ENCODE assay signal across 8 cellular contexts in genomic region chr19:47047931-47048399, GRCh38. TPM values are rescaled to one million over a fixed set of nuclear protein-coding genes. Genes with fewer than 3 reads are reported as not detected.
DNase-seq lines count a peak whose midpoint lies in the region; ATAC-seq, FAIRE-seq and TF ChIP-seq lines count a peak whose summit lies in the region.

No MANE protein-coding gene starts in this region.

- POLR2A ChIA-PET in endothelial cell of umbilical vein (lab: Charles Lee): interaction anchor here (0.6 kb wide), 1 partner anchor 20 kb away, joined by 8 read pairs; no protein-coding TSS in a partner anchor

- intact Hi-C loops in endothelial cell of umbilical vein (cut with micrococcal nuclease): loop anchor here (1.0 to 5.0 kb wide), 2 partner anchors 12 to 64 kb away; partner anchors contain the start of gene ZC3H4

- no peaks in the 10 kb centered on the region for H4K20me1 ChIP-seq in endothelial cell of umbilical vein (replicated peaks; ENCODE audit: control insufficient read depth, extremely low read depth, insufficient read depth, low read length)

- no peaks in the 10 kb centered on the region for H3K36me3 Mint-ChIP-seq in CD4-positive, CD25-positive, alpha-beta regulatory T cell

- TF ChIP-seq CTCF in endothelial cell of umbilical vein (IDR thresholded peaks at IDR 0.05; ENCODE audit: extremely low read depth in 1 of 2, insufficient read depth in 1 of 2, low read depth in 1 of 2, low read length in 2 of 2): no peak

- H3K4me1 Mint-ChIP-seq in CD4-positive, CD25-positive, alpha-beta regulatory T cell: peaks cover 0 to 32% (median 9%) of the 10 kb centered on the region in 4 donors

- no peaks in the 10 kb centered on the region for H3K9me3 Mint-ChIP-seq in CD4-positive, CD25-positive, alpha-beta regulatory T cell

- H3K9me1 ChIP-seq in endothelial cell of umbilical vein (replicated peaks; ENCODE audit: control insufficient read depth, extremely low read depth, insufficient read depth, low read length): no peaks in the 10 kb centered on the region

- peak overlapping the region; percentile 83 to 98 (median 94) for H3K4me3 Mint-ChIP-seq in CD4-positive, CD25-positive, alpha-beta regulatory T cell

- ATAC-seq in CD4-positive, CD25-positive, alpha-beta regulatory T cell (ENCODE audit: low read depth in 2 of 2): peak; percentile 23 to 26
- peak; percentile 42 for ATAC-seq in GM19452 (IDR thresholded peaks at IDR 0.05; ENCODE audit: unreplicated experiment)

- peak overlapping the region; percentile 68 for H3K4me3 ChIP-seq in CD4-positive, CD25-positive, alpha-beta regulatory T cell (ENCODE audit: low read depth, low read length)
- H3K4me3 ChIP-seq in endothelial cell of umbilical vein (replicated peaks in 1 of 3; ENCODE audit: insufficient read depth in 1 of 3, low read depth in 1 of 3, low read length in 3 of 3): peak overlapping the region; percentile 37 to 84 (median 62)

- no peaks in the 10 kb centered on the region for H3K9me3 ChIP-seq in CD4-positive, CD25-positive, alpha-beta regulatory T cell (ENCODE audit: control insufficient read depth in 2 of 2, low read length in 2 of 2)
- H3K9me3 ChIP-seq in endothelial cell of umbilical vein (replicated peaks; ENCODE audit: control insufficient read depth, insufficient read depth, low read length): no peaks in the 10 kb centered on the region

- CTCF ChIA-PET in endothelial cell of umbilical vein (lab: Charles Lee): interaction anchor here (0.9 to 1.5 kb wide), 8 partner anchors 10 to 196 kb away, joined by 3 to 13 read pairs (median 4); no protein-coding TSS in a partner anchor

- no peaks in the 10 kb centered on the region for H3K27me3 Mint-ChIP-seq in CD4-positive, CD25-positive, alpha-beta regulatory T cell

- H3K27ac Mint-ChIP-seq in CD4-positive, CD25-positive, alpha-beta regulatory T cell: peak overlapping the region; percentile 26 to 90 (median 85)

- peaks cover 3% of the 10 kb centered on the region for H3K79me2 ChIP-seq in endothelial cell of umbilical vein (ENCODE audit: control insufficient read depth, insufficient read depth, low read length)

- peak overlapping the region; percentile 78 for H3K27ac ChIP-seq in CD4-positive, CD25-positive, alpha-beta regulatory T cell (ENCODE audit: insufficient read depth, low read length, poor library complexity, severe bottlenecking)
- no peak overlapping the region for H3K27ac ChIP-seq in endothelial cell of umbilical vein (ENCODE audit: insufficient read depth, low read depth, low read length)

- peaks cover 11% of the 10 kb centered on the region for H3K4me1 ChIP-seq in CD4-positive, CD25-positive, alpha-beta regulatory T cell (ENCODE audit: control insufficient read depth, insufficient read depth, low read length, poor library complexity, severe bottlenecking)
- peaks cover 3% of the 10 kb centered on the region for H3K4me1 ChIP-seq in endothelial cell of umbilical vein (ENCODE audit: control insufficient read depth, extremely low read depth, insufficient read depth, low read length)

- TF ChIP-seq POLR2A in endothelial cell of umbilical vein (IDR thresholded peaks at IDR 0.05; ENCODE audit: low read depth, low read length): no peak

- H2AFZ ChIP-seq in endothelial cell of umbilical vein (ENCODE audit: low read depth, low read length): peak overlapping the region; percentile 87

- DNase-seq in CD4-positive, CD25-positive, alpha-beta regulatory T cell: peak; percentile 62 to 88 (median 66)
- DNase-seq in HT-29 (ENCODE audit: low spot score): peak; percentile 92
- peak; percentile 97 for DNase-seq in NOMO-1 treated with dmso at 0.1 percent for 144 hours (lab: John Stamatoyannopoulos, UW; ENCODE audit: unreplicated experiment)
- peak; percentile 40 for DNase-seq in activated CD8-positive, alpha-beta memory T cell treated with anti-CD3 and anti-CD28 coated beads, Interleukin-2, amount 50 U/mL, for 24 hours (ENCODE audit: extremely low read depth)
- peak; percentile 90 for DNase-seq in endothelial cell of umbilical vein (ENCODE audit: low read depth, low spot score)
- peak; percentile 88 for DNase-seq in midbrain (lab: John Stamatoyannopoulos, UW)
- DNase-seq in stimulated activated CD8-positive, alpha-beta memory T cell treated with anti-CD3 and anti-CD28 coated beads, Interleukin-15, amount 100 ng/mL, for 48 hours (ENCODE audit: low read depth in 2 of 2): peak; percentile 65 to 71

- BruUV-seq in endothelial cell of umbilical vein (replicated peaks; lab: Mats Ljungman, UMichigan): no TSS peak

- peak overlapping the region; percentile 65 for H3K4me2 ChIP-seq in endothelial cell of umbilical vein (ENCODE audit: insufficient read depth, low read length)

- H3K36me3 ChIP-seq in CD4-positive, CD25-positive, alpha-beta regulatory T cell (ENCODE audit: control insufficient read depth, insufficient read depth, low read length): no peaks in the 10 kb centered on the region
- no peaks in the 10 kb centered on the region for H3K36me3 ChIP-seq in endothelial cell of umbilical vein (ENCODE audit: control insufficient read depth in 2 of 2, extremely low read depth in 1 of 2, insufficient read depth in 2 of 2, low read length in 2 of 2)

- dilution Hi-C loops in endothelial cell of umbilical vein (cut with MboI; ENCODE audit: extremely low pct_ligation_motif_present, low sequenced_read_pairs): no loop called here

- no peak for FAIRE-seq in endothelial cell of umbilical vein (lab: Jason Lieb, UNC)

- H3K9ac ChIP-seq in endothelial cell of umbilical vein (replicated peaks; ENCODE audit: extremely low read depth, insufficient read depth, low read length): no peak overlapping the region

- H3K27me3 ChIP-seq in CD4-positive, CD25-positive, alpha-beta regulatory T cell (ENCODE audit: control insufficient read depth, insufficient read depth, low read length): no peaks in the 10 kb centered on the region
- no peaks in the 10 kb centered on the region for H3K27me3 ChIP-seq in endothelial cell of umbilical vein (ENCODE audit: control insufficient read depth in 2 of 2, insufficient read depth in 2 of 2, low read length in 2 of 2)

TF ChIP-seq in endothelial cell of umbilical vein, 7 proteins besides CTCF, POLR2A, EP300 and RAD21:
- no peak for TF ChIP-seq JUN (IDR thresholded peaks at IDR 0.05; ENCODE audit: borderline replicate concordance, insufficient read depth, insufficient read length, low read depth)
- TF ChIP-seq MAX (IDR thresholded peaks at IDR 0.05; ENCODE audit: insufficient read depth, insufficient read length): no peak
- TF ChIP-seq MYC (IDR thresholded peaks at IDR 0.05; ENCODE audit: low read depth, low read length): no peak
- TF ChIP-seq GATA2 (IDR thresholded peaks at IDR 0.05; ENCODE audit: insufficient read depth, insufficient read length, low read depth, low read length): no peak
- no peak for TF ChIP-seq POLR2AphosphoS5 (IDR thresholded peaks at IDR 0.05; ENCODE audit: insufficient read depth, low read depth, low read length)

RNA-seq across cellular contexts. Expression of gene TMEM160, which starts 0.5 kb away (rescaled TPM):
- 27.4 TPM for total RNA-seq in CD4-positive, CD25-positive, alpha-beta regulatory T cell
- polyA plus RNA-seq in CD4-positive, CD25-positive, alpha-beta regulatory T cell: 100 to 1,000 TPM; 101 to 160 (median 144) TPM
- total RNA-seq in HT-29 (2014; rRNA removed; shearing (Covaris generic)): 261 and 277 TPM in 2 replicates
- 40.4 and 43.1 TPM in 2 replicates for total RNA-seq in endothelial cell of umbilical vein
- polyA plus RNA-seq in endothelial cell of umbilical vein: 79.9 and 103 TPM in 2 replicates
- 23.0 and 33.0 TPM in 2 replicates for polyA plus RNA-seq in endothelial cell of umbilical vein (2011; cell fraction: cytosol; rRNA removed)
- 7.4 and 9.2 TPM in 2 replicates for polyA plus RNA-seq in endothelial cell of umbilical vein (2011; cell fraction: nucleus; rRNA removed)
- polyA plus RNA-seq in endothelial cell of umbilical vein (2012): 13.1 and 28.1 TPM in 2 replicates
- polyA minus RNA-seq in endothelial cell of umbilical vein: 3.7 and 4.3 TPM in 2 replicates
- 31.9 TPM for polyA minus RNA-seq in endothelial cell of umbilical vein (2011; cell fraction: cytosol; rRNA and poly(A)+ RNA removed)
- 1.8 and 3.9 TPM in 2 replicates for polyA minus RNA-seq in endothelial cell of umbilical vein (2011; cell fraction: nucleus; rRNA and poly(A)+ RNA removed)

RNA-seq across cellular contexts. Expression of gene NPAS1, which starts 28.3 kb away (rescaled TPM):
- 1.5 TPM for total RNA-seq in CD4-positive, CD25-positive, alpha-beta regulatory T cell
- under 1 TPM in 1 of 4 donors, not detected in 3; 0.53 TPM for polyA plus RNA-seq in CD4-positive, CD25-positive, alpha-beta regulatory T cell
- 0.50 TPM in 1 of 2 replicates, not detected in the other for total RNA-seq in HT-29 (2014; rRNA removed; shearing (Covaris generic))
- total RNA-seq in endothelial cell of umbilical vein: 0.62 TPM in 1 of 2 replicates, not detected in the other
- 0.18 and 0.40 TPM in 2 replicates for polyA plus RNA-seq in endothelial cell of umbilical vein
- 0.13 and 0.24 TPM in 2 replicates for polyA plus RNA-seq in endothelial cell of umbilical vein (2011; cell fraction: cytosol; rRNA removed)
- polyA plus RNA-seq in endothelial cell of umbilical vein (2011; cell fraction: nucleus; rRNA removed): 0.20 and 0.24 TPM in 2 replicates
- polyA plus RNA-seq in endothelial cell of umbilical vein (2012): 0.20 and 0.67 TPM in 2 replicates
- polyA minus RNA-seq in endothelial cell of umbilical vein: not detected in 2 replicates
- 1.5 TPM for polyA minus RNA-seq in endothelial cell of umbilical vein (2011; cell fraction: cytosol; rRNA and poly(A)+ RNA removed)
- polyA minus RNA-seq in endothelial cell of umbilical vein (2011; cell fraction: nucleus; rRNA and poly(A)+ RNA removed): not detected in 2 replicates

Comparison
In these comparisons a context has a peak if more than half of its experiments do, and no peak if none do; other contexts are left out.
1. DNase-seq: peak in every context shown above with its lines; median percentile 97 in NOMO-1 treated with dmso at 0.1 percent for 144 hours; 92 in HT-29; 90 in endothelial cell of umbilical vein; 88 in midbrain; 68 in stimulated activated CD8-positive, alpha-beta memory T cell treated with anti-CD3 and anti-CD28 coated beads, Interleukin-15, amount 100 ng/mL, for 48 hours; 66 in CD4-positive, CD25-positive, alpha-beta regulatory T cell; 40 in activated CD8-positive, alpha-beta memory T cell treated with anti-CD3 and anti-CD28 coated beads, Interleukin-2, amount 50 U/mL, for 24 hours.